13 cellular contexts compared by ENCODE assay signal in the genomic region with DNA sequence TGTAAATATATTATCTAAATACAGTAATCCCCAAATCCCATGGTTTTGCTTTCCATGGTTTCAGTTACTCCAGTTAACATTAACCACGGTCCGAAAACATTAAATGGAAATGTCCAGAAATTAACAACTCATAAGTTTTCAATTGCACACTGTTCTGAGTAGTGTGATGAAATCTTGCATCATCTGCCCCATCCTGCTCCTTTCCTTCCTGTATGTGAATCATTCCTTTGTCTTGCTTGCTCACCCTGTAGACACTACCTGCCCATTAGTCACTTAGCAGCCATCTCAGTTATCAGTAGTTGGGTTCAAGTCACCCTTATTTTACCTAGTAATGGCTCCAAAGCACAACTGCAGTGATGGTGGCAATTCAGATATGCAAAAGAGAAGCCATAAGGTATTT.
DNase-seq lines count a peak whose midpoint lies in the region; ATAC-seq, FAIRE-seq and TF ChIP-seq lines count a peak whose summit lies in the region.
"Had no signal": no experiment of that assay in that cellular context is flagged by ENCODE, and none has a peak within 500 bp of the region (broad histone marks: within the 10 kb centered on the region; RNA-seq: fewer than 3 reads in every experiment).

No MANE protein-coding gene starts in this region.

- no peak for TF ChIP-seq EP300 in upper lobe of left lung (IDR thresholded peaks at IDR 0.05)

- no CpG with 5 or more reads among the region's 2 CpGs for WGBS in mesendoderm (ENCODE audit: extremely low coverage, insufficient coverage, low lambda C conversion rate)
- WGBS in upper lobe of left lung, 2 donors: 87 to 98% methylated on average over 2 of the region's 2 CpGs
- no CpG with 5 or more reads among the region's 2 CpGs for WGBS in H9 (ENCODE audit: extremely low coverage, insufficient read length, low lambda C conversion rate)

- no peaks in the 10 kb centered on the region for H3K9me3 Mint-ChIP-seq in H9

- H3K79me2 ChIP-seq in mesendoderm (ENCODE audit: control insufficient read depth, insufficient read depth, low read length) (no peaks in the 10 kb centered on the region), H9 (ENCODE audit: insufficient read depth, low read length) (no peaks in the 10 kb centered on the region)

- H2BK15ac ChIP-seq in mesendoderm (replicated peaks; ENCODE audit: low read depth) (no peak overlapping the region), H9 (ENCODE audit: low read depth, low read length) (no peak overlapping the region)

- peaks cover 4 to 5% of the 10 kb centered on the region in 2 experiments; a peak in 2 of 4 replicates for H3K4me1 Mint-ChIP-seq in H9

- no peak overlapping the region for H3K14ac ChIP-seq in H9 (ENCODE audit: insufficient read depth, low read length)

- H3K4me2 ChIP-seq in mesendoderm (ENCODE audit: low read length) (no peak overlapping the region), H9 (ENCODE audit: insufficient read depth, insufficient read length, low read length) (no peak overlapping the region)

- TF ChIP-seq CTCF in bronchial epithelial cell (IDR thresholded peaks at IDR 0.05; ENCODE audit: insufficient read depth, low read length, severe bottlenecking) (no peak), brain microvascular endothelial cell (IDR thresholded peaks at IDR 0.05; ENCODE audit: low read depth, low read length, missing control alignments) (no peak), upper lobe of left lung (IDR thresholded peaks at IDR 0.05) (no peak), H9 (conservative IDR thresholded peaks at IDR 0.05) (no peak)

- FAIRE-seq in bronchial epithelial cell (lab: Jason Lieb, UNC): peak; percentile 86

- no peaks in the 10 kb centered on the region for H4K20me1 ChIP-seq in H9 (ENCODE audit: control insufficient read depth, insufficient read depth, insufficient read length)

- H3K4me3 ChIP-seq in bronchial epithelial cell (ENCODE audit: low read depth, low read length): no peak overlapping the region
- H3K4me3 ChIP-seq in mesendoderm (ENCODE audit: low read length): no peak overlapping the region
- no peak overlapping the region for H3K4me3 ChIP-seq in brain microvascular endothelial cell (ENCODE audit: low read depth, low read length)
- H3K4me3 ChIP-seq in upper lobe of left lung: no peak overlapping the region
- H3K4me3 ChIP-seq: SJSA1 had no signal

- H3K56ac ChIP-seq in mesendoderm (ENCODE audit: low read length) (no peak overlapping the region), H9 (ENCODE audit: insufficient read length, low read depth, low read length) (no peak overlapping the region)

- H3K27ac ChIP-seq in mesendoderm (ENCODE audit: low read depth, low read length): no peak overlapping the region
- no peak overlapping the region for H3K27ac ChIP-seq in brain microvascular endothelial cell
- H3K27ac ChIP-seq in upper lobe of left lung: no peak overlapping the region
- H3K27ac ChIP-seq in H9 (ENCODE audit: insufficient read length, low read depth, low read length): no peak overlapping the region
- H3K27ac ChIP-seq: SJSA1 had no signal

- H3K36me3 Mint-ChIP-seq in H9 (ENCODE audit: insufficient read depth in 1 of 3, low read depth in 3 of 3): no peaks in the 10 kb centered on the region

- peak; percentile 76 for DNase-seq in H4 (ENCODE audit: low spot score)
- DNase-seq in NCI-H460 (ENCODE audit: extremely low read depth, low read depth): peak; percentile 48
- peak; percentile 93 for DNase-seq in bronchial epithelial cell (ENCODE audit: low read depth)
- DNase-seq in mesendoderm: peak; percentile 62
- no peak for DNase-seq in brain microvascular endothelial cell
- no peak for DNase-seq in upper lobe of left lung
- DNase-seq in H9: no peak
- DNase-seq: activated CD4-positive, CD25-positive, alpha-beta regulatory T cell; CD4-positive, alpha-beta T cell; NCI-H1105 treated with DMSO at 0.1 percent for 48 hours; NCI-H446 treated with DMSO at 0.1 percent for 48 hours had no signal

- H3K23me2 ChIP-seq in H9 (ENCODE audit: insufficient read length, low read depth, low read length, poor library complexity, severe bottlenecking): no peaks in the 10 kb centered on the region

- H4K5ac ChIP-seq in mesendoderm (ENCODE audit: low read length): no peak overlapping the region
- H4K5ac ChIP-seq in H9 (ENCODE audit: insufficient read length, low read depth, low read length): no peak overlapping the region

- no peak overlapping the region for H3K4ac ChIP-seq in mesendoderm (ENCODE audit: low read depth, low read length)
- H3K4ac ChIP-seq in H9 (ENCODE audit: low read depth, low read length): no peak overlapping the region

- H3K36me3 ChIP-seq in bronchial epithelial cell (ENCODE audit: control insufficient read depth, insufficient read depth, low read length): no peaks in the 10 kb centered on the region
- H3K36me3 ChIP-seq in mesendoderm (ENCODE audit: control insufficient read depth, insufficient read depth, low read length): no peaks in the 10 kb centered on the region
- H3K36me3 ChIP-seq in brain microvascular endothelial cell (replicated peaks): no peaks in the 10 kb centered on the region
- no peaks in the 10 kb centered on the region for H3K36me3 ChIP-seq in upper lobe of left lung
- H3K36me3 ChIP-seq: SJSA1 had no signal

- no peak overlapping the region for H2BK5ac ChIP-seq in mesendoderm (ENCODE audit: low read length)
- no peak overlapping the region for H2BK5ac ChIP-seq in H9 (ENCODE audit: insufficient read length, low read length)

- no peak for TF ChIP-seq POLR2A in upper lobe of left lung (IDR thresholded peaks at IDR 0.05)

- H4K8ac ChIP-seq in mesendoderm (ENCODE audit: low read depth, low read length) (no peak overlapping the region), H9 (replicated peaks; ENCODE audit: insufficient read length, low read depth, low read length) (no peak overlapping the region)

- H2BK120ac ChIP-seq in mesendoderm (ENCODE audit: low read depth, low read length) (no peak overlapping the region), H9 (ENCODE audit: low read depth, low read length, poor library complexity, severe bottlenecking) (no peak overlapping the region)

- H3K4me1 ChIP-seq in mesendoderm (ENCODE audit: control insufficient read depth, low read depth, low read length): no peaks in the 10 kb centered on the region
- H3K4me1 ChIP-seq in upper lobe of left lung: no peaks in the 10 kb centered on the region
- H3K4me1 ChIP-seq in H9 (ENCODE audit: insufficient read depth, low read length): no peaks in the 10 kb centered on the region; the same call in 1 of the 2 replicates

- no peak overlapping the region for H2BK20ac ChIP-seq in H9 (ENCODE audit: low read depth, low read length, poor library complexity, severe bottlenecking)

- peaks cover 0 to 4% (median 0%) of the 10 kb centered on the region in 4 donors for H3K9me3 ChIP-seq in upper lobe of left lung
- no peaks in the 10 kb centered on the region for H3K9me3 ChIP-seq in H9 (ENCODE audit: control insufficient read depth, low read depth, low read length)

- no peak overlapping the region for H3K4me3 Mint-ChIP-seq in H9
- H3K4me3 Mint-ChIP-seq: activated T-helper 1 cell treated with anti-CD3 and anti-CD28 coated beads, Interleukin-12 subunit alpha, Interleukin-12 subunit beta, Interleukin-2, Interleukin-4 antibody, amounts not matched to agents 30 ng/mL and 10 ng/mL and 1 ng/mL, durations not matched to agents 14 hours and 24 hours and 36 hours; CD4-positive, alpha-beta T cell had no signal

- H3K79me1 ChIP-seq in mesendoderm (ENCODE audit: low read length): no peaks in the 10 kb centered on the region
- no peaks in the 10 kb centered on the region for H3K79me1 ChIP-seq in H9 (ENCODE audit: insufficient read depth, low read depth, low read length, poor library complexity, severe bottlenecking)

- H3K27me3 ChIP-seq in bronchial epithelial cell (ENCODE audit: control insufficient read depth, insufficient read depth, low read length): no peaks in the 10 kb centered on the region
- no peaks in the 10 kb centered on the region for H3K27me3 ChIP-seq in mesendoderm (ENCODE audit: insufficient read depth, low read length, poor library complexity)
- no peaks in the 10 kb centered on the region for H3K27me3 ChIP-seq in brain microvascular endothelial cell (replicated peaks)
- H3K27me3 ChIP-seq in upper lobe of left lung: no peaks in the 10 kb centered on the region
- no peaks in the 10 kb centered on the region for H3K27me3 ChIP-seq in H9 (ENCODE audit: insufficient read depth, low read length)
- H3K27me3 ChIP-seq: SJSA1 had no signal

- no peak for ATAC-seq in upper lobe of left lung (ENCODE audit: low FRiP score in 2 of 2)

- H3T11ph ChIP-seq in H9 (ENCODE audit: low read length): no peak overlapping the region

- no peak overlapping the region for H3K23ac ChIP-seq in mesendoderm (ENCODE audit: low read length)
- no peak overlapping the region for H3K23ac ChIP-seq in H9 (ENCODE audit: insufficient read length, low read depth, low read length)

- no peaks in the 10 kb centered on the region for H3K27me3 Mint-ChIP-seq in H9 (ENCODE audit: low read depth)
- H3K27me3 Mint-ChIP-seq: CD4-positive, alpha-beta T cell had no signal

- H4K91ac ChIP-seq in H9 (ENCODE audit: insufficient read length, low read depth, low read length): no peak overlapping the region

- H2AK5ac ChIP-seq in mesendoderm (ENCODE audit: low read length): no peak overlapping the region
- H2AK5ac ChIP-seq in H9 (ENCODE audit: insufficient read length, low read length): no peak overlapping the region

- no peak overlapping the region for H3K9ac ChIP-seq in mesendoderm (ENCODE audit: low read length)
- H3K9ac ChIP-seq in H9 (ENCODE audit: extremely low read depth, insufficient read length, low read length): no peak overlapping the region

- in situ Hi-C loops in brain microvascular endothelial cell (cut with HindIII; ENCODE audit: low pct_ligation_motif_present, low sequenced_read_pairs): no loop called here

- H2AFZ ChIP-seq in H9 (ENCODE audit: low read length): no peak overlapping the region

- H3K18ac ChIP-seq in mesendoderm (ENCODE audit: low read length) (no peak overlapping the region), H9 (ENCODE audit: insufficient read length, low read depth, low read length) (no peak overlapping the region)

- peak overlapping the region in 1 of 3 experiments; percentile 12; a peak in 1 of 7 replicates for H3K27ac Mint-ChIP-seq in H9
- H3K27ac Mint-ChIP-seq: activated T-helper 1 cell treated with anti-CD3 and anti-CD28 coated beads, Interleukin-12 subunit alpha, Interleukin-12 subunit beta, Interleukin-2, Interleukin-4 antibody, amounts not matched to agents 30 ng/mL and 10 ng/mL and 1 ng/mL, durations not matched to agents 14 hours and 24 hours and 36 hours; CD4-positive, alpha-beta T cell had no signal

- H2BK12ac ChIP-seq in H9 (ENCODE audit: insufficient read length, low read depth, low read length): no peak overlapping the region

Comparison
In these comparisons a context has a peak if more than half of its experiments do, and no peak if none do; other contexts are left out.
1. DNase-seq: peak in H4 (single experiment), NCI-H460 (single experiment), bronchial epithelial cell (single experiment) and mesendoderm (single experiment); none in brain microvascular endothelial cell (single experiment), upper lobe of left lung (0 of 2) and H9 (single experiment).